In the genomic region with DNA sequence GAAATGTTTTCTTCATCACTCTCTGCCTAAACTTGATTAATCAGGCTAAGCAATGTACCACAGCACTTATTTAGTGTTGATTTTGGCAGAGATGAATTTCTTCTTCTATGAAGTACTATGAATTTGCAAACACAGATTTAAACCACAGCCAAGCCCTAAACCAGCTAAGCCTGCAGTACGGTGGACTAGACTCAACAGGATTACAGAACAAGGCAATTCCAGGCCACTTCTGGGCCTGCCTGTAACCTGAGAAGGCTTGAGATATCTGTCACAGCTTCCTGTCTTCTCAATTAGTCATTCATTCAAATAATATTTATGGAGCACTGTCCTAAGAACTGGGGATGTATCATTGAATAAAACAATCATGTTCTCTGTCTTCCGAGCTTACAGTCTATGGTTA, we compare ENCODE assay signal across 1 cellular context.
TF ChIP-seq lines count a peak whose summit lies in the region.

No MANE protein-coding gene starts in this region.

TF ChIP-seq in HepG2, 621 proteins besides CTCF, POLR2A, EP300 and RAD21:
- TF ChIP-seq, protein P1, sequence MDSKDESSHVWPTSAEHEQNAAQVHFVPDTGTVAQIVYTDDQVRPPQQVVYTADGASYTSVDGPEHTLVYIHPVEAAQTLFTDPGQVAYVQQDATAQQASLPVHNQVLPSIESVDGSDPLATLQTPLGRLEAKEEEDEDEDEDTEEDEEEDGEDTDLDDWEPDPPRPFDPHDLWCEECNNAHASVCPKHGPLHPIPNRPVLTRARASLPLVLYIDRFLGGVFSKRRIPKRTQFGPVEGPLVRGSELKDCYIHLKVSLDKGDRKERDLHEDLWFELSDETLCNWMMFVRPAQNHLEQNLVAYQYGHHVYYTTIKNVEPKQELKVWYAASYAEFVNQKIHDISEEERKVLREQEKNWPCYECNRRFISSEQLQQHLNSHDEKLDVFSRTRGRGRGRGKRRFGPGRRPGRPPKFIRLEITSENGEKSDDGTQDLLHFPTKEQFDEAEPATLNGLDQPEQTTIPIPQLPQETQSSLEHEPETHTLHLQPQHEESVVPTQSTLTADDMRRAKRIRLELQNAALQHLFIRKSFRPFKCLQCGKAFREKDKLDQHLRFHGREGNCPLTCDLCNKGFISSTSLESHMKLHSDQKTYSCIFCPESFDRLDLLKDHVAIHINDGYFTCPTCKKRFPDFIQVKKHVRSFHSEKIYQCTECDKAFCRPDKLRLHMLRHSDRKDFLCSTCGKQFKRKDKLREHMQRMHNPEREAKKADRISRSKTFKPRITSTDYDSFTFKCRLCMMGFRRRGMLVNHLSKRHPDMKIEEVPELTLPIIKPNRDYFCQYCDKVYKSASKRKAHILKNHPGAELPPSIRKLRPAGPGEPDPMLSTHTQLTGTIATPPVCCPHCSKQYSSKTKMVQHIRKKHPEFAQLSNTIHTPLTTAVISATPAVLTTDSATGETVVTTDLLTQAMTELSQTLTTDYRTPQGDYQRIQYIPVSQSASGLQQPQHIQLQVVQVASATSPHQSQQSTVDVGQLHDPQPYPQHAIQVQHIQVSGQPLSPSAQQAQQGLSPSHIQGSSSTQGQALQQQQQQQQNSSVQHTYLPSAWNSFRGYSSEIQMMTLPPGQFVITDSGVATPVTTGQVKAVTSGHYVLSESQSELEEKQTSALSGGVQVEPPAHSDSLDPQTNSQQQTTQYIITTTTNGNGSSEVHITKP (CRISPR knock-in tag; IDR thresholded peaks at IDR 0.05; ENCODE audit: low read depth): no peak
- TF ChIP-seq NR1H2 (CRISPR knock-in tag; IDR thresholded peaks at IDR 0.05; ENCODE audit: borderline replicate concordance, low read depth): no peak
- no peak for TF ChIP-seq MED8 (CRISPR knock-in tag; IDR thresholded peaks at IDR 0.05; ENCODE audit: insufficient replicate concordance)
- TF ChIP-seq MED13 (CRISPR knock-in tag; IDR thresholded peaks at IDR 0.05): no peak
- no peak for TF ChIP-seq YEATS2 (CRISPR knock-in tag; IDR thresholded peaks at IDR 0.05; ENCODE audit: borderline replicate concordance)
- TF ChIP-seq RARA (CRISPR knock-in tag; IDR thresholded peaks at IDR 0.05): no peak
- TF ChIP-seq DMTF1 (CRISPR knock-in tag; IDR thresholded peaks at IDR 0.05): no peak
- TF ChIP-seq, protein P2, sequence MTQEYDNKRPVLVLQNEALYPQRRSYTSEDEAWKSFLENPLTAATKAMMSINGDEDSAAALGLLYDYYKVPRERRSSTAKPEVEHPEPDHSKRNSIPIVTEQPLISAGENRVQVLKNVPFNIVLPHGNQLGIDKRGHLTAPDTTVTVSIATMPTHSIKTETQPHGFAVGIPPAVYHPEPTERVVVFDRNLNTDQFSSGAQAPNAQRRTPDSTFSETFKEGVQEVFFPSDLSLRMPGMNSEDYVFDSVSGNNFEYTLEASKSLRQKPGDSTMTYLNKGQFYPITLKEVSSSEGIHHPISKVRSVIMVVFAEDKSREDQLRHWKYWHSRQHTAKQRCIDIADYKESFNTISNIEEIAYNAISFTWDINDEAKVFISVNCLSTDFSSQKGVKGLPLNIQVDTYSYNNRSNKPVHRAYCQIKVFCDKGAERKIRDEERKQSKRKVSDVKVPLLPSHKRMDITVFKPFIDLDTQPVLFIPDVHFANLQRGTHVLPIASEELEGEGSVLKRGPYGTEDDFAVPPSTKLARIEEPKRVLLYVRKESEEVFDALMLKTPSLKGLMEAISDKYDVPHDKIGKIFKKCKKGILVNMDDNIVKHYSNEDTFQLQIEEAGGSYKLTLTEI (CRISPR knock-in tag; conservative IDR thresholded peaks at IDR 0.05): no peak
- TF ChIP-seq, protein P3, sequence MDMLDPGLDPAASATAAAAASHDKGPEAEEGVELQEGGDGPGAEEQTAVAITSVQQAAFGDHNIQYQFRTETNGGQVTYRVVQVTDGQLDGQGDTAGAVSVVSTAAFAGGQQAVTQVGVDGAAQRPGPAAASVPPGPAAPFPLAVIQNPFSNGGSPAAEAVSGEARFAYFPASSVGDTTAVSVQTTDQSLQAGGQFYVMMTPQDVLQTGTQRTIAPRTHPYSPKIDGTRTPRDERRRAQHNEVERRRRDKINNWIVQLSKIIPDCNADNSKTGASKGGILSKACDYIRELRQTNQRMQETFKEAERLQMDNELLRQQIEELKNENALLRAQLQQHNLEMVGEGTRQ (IDR thresholded peaks at IDR 0.05; ENCODE audit: low read depth, low read length): no peak
- TF ChIP-seq, protein P3 (CRISPR knock-in tag; IDR thresholded peaks at IDR 0.05; ENCODE audit: borderline replicate concordance): no peak
- TF ChIP-seq SIX4 (CRISPR knock-in tag; IDR thresholded peaks at IDR 0.05): peak; percentile 75
- no peak for TF ChIP-seq HDAC2 (CRISPR knock-in tag; IDR thresholded peaks at IDR 0.05)
- TF ChIP-seq ZNF607 (CRISPR knock-in tag; IDR thresholded peaks at IDR 0.05; ENCODE audit: borderline replicate concordance): no peak
- no peak for TF ChIP-seq ZNF788 (CRISPR knock-in tag; IDR thresholded peaks at IDR 0.05; ENCODE audit: borderline replicate concordance)
- TF ChIP-seq TGIF2 (CRISPR knock-in tag; IDR thresholded peaks at IDR 0.05): no peak
- 0 out of 2 replicates have a peak, but pooled peaks have one; percentile 31 for TF ChIP-seq ZNF3 (CRISPR knock-in tag; IDR thresholded peaks at IDR 0.05)
- no peak for TF ChIP-seq NFIC (IDR thresholded peaks at IDR 0.05; ENCODE audit: low read length)
- no peak for TF ChIP-seq SOX6 (IDR thresholded peaks at IDR 0.05)
- TF ChIP-seq SOX6 (CRISPR knock-in tag; IDR thresholded peaks at IDR 0.05): no peak
- TF ChIP-seq, protein P4, sequence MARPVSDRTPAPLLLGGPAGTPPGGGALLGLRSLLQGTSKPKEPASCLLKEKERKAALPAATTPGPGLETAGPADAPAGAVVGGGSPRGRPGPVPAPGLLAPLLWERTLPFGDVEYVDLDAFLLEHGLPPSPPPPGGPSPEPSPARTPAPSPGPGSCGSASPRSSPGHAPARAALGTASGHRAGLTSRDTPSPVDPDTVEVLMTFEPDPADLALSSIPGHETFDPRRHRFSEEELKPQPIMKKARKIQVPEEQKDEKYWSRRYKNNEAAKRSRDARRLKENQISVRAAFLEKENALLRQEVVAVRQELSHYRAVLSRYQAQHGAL (CRISPR knock-in tag; IDR thresholded peaks at IDR 0.05; ENCODE audit: not compliant biosample characterization): no peak
- no peak for TF ChIP-seq RNF2 (conservative IDR thresholded peaks at IDR 0.05; ENCODE audit: low read depth)
- no peak for TF ChIP-seq ZSCAN30 (CRISPR knock-in tag; IDR thresholded peaks at IDR 0.05)
- TF ChIP-seq SIX1 (CRISPR knock-in tag; IDR thresholded peaks at IDR 0.05; ENCODE audit: borderline replicate concordance): peak; percentile 61; the same call in 1 of the 2 replicates
- no peak for TF ChIP-seq ZNF18 (CRISPR knock-in tag; IDR thresholded peaks at IDR 0.05; ENCODE audit: insufficient replicate concordance)
